In genomic region chr15:84570164-84570692, GRCh38 we compare ENCODE assay signal across 8 cellular contexts. TPM values are rescaled to one million over a fixed set of nuclear protein-coding genes. Genes with fewer than 3 reads are reported as not detected.
DNase-seq lines count a peak whose midpoint lies in the region; ATAC-seq and TF ChIP-seq lines count a peak whose summit lies in the region.

No MANE protein-coding gene starts in this region.

- peak overlapping the region; percentile 57 to 95 (median 90) for H3K4me3 Mint-ChIP-seq in CD4-positive, CD25-positive, alpha-beta regulatory T cell
- peak overlapping the region; percentile 82 to 90 (median 87) for H3K4me3 Mint-ChIP-seq in immature natural killer cell

- peak overlapping the region; percentile 33 for H3K27ac ChIP-seq in CD4-positive, CD25-positive, alpha-beta regulatory T cell (ENCODE audit: insufficient read depth, low read length, poor library complexity, severe bottlenecking)
- peak overlapping the region; percentile 94 to 98 for H3K27ac ChIP-seq in breast epithelium

- TF ChIP-seq CTCF in breast epithelium (IDR thresholded peaks at IDR 0.05): no peak

- H3K27me3 ChIP-seq in CD4-positive, CD25-positive, alpha-beta regulatory T cell (ENCODE audit: control insufficient read depth, insufficient read depth, low read length): no peaks in the 10 kb centered on the region
- no peaks in the 10 kb centered on the region for H3K27me3 ChIP-seq in breast epithelium

- no peaks in the 10 kb centered on the region for H3K9me3 Mint-ChIP-seq in CD4-positive, CD25-positive, alpha-beta regulatory T cell
- H3K9me3 Mint-ChIP-seq in immature natural killer cell: no peaks in the 10 kb centered on the region

- peaks cover 8% of the 10 kb centered on the region for H3K27me3 Mint-ChIP-seq in CD4-positive, CD25-positive, alpha-beta regulatory T cell
- H3K27me3 Mint-ChIP-seq in immature natural killer cell (ENCODE audit: low read depth in 3 of 3): peaks cover 4 to 7% (median 5%) of the 10 kb centered on the region in 3 donors

- H3K36me3 Mint-ChIP-seq in CD4-positive, CD25-positive, alpha-beta regulatory T cell: no peaks in the 10 kb centered on the region
- H3K36me3 Mint-ChIP-seq in immature natural killer cell: peaks cover 0 to 7% (median 5%) of the 10 kb centered on the region in 3 donors

- H3K27ac Mint-ChIP-seq in CD4-positive, CD25-positive, alpha-beta regulatory T cell: peak overlapping the region; percentile 78 to 85 (median 82)
- H3K27ac Mint-ChIP-seq in immature natural killer cell: peak overlapping the region in 5 of 6 donors; percentile 11 to 85 (median 68)

- H3K4me1 ChIP-seq in CD4-positive, CD25-positive, alpha-beta regulatory T cell (ENCODE audit: control insufficient read depth, insufficient read depth, low read length, poor library complexity, severe bottlenecking): peaks cover 6% of the 10 kb centered on the region
- no peaks in the 10 kb centered on the region for H3K4me1 ChIP-seq in breast epithelium

- DNase-seq in CD4-positive, CD25-positive, alpha-beta regulatory T cell: peak; percentile 16 to 70 (median 28)
- DNase-seq in UCSD-AML1 (lab: John Stamatoyannopoulos, UW; ENCODE audit: unreplicated experiment) (peak; percentile 62), breast epithelium (ENCODE audit: low spot score in 2 of 2) (peak in 1 of 2 donors; percentile 62), immature natural killer cell (peak in 2 of 3 donors; percentile 18 to 36), NCI-H774 (lab: John Stamatoyannopoulos, UW) (no peak), NCI-H187 (lab: John Stamatoyannopoulos, UW) (no peak)
- DNase-seq in stimulated activated CD4-positive, alpha-beta T cell treated with anti-CD3 and anti-CD28 coated beads, Interleukin-15, amount 100 ng/mL, for 1 hour (ENCODE audit: low read depth in 1 of 2, low spot score in 1 of 2): peak; percentile 20 to 21

- peaks cover 0 to 12% (median 8%) of the 10 kb centered on the region in 4 donors for H3K4me1 Mint-ChIP-seq in CD4-positive, CD25-positive, alpha-beta regulatory T cell
- peaks cover 14 to 17% of the 10 kb centered on the region in 2 donors for H3K4me1 Mint-ChIP-seq in immature natural killer cell

- TF ChIP-seq POLR2A in breast epithelium (IDR thresholded peaks at IDR 0.05): no peak

- intact Hi-C loops in breast epithelium (cut with DNase I; ENCODE audit: low total_unique reads): no loop called here

- H3K36me3 ChIP-seq in CD4-positive, CD25-positive, alpha-beta regulatory T cell (ENCODE audit: control insufficient read depth, insufficient read depth, low read length): no peaks in the 10 kb centered on the region
- H3K36me3 ChIP-seq in breast epithelium: no peaks in the 10 kb centered on the region

- H3K9me3 ChIP-seq in CD4-positive, CD25-positive, alpha-beta regulatory T cell (ENCODE audit: control insufficient read depth in 2 of 2, low read length in 2 of 2): no peaks in the 10 kb centered on the region
- no peaks in the 10 kb centered on the region for H3K9me3 ChIP-seq in breast epithelium

- ATAC-seq in CD4-positive, CD25-positive, alpha-beta regulatory T cell (ENCODE audit: low read depth in 2 of 2): peak; percentile 40 to 43
- ATAC-seq in HG02642 (IDR thresholded peaks at IDR 0.05; ENCODE audit: poor library complexity, unreplicated experiment): peak; percentile 39

- peak overlapping the region; percentile 37 for H3K4me3 ChIP-seq in CD4-positive, CD25-positive, alpha-beta regulatory T cell (ENCODE audit: low read depth, low read length)
- peak overlapping the region; percentile 77 to 89 (median 81) for H3K4me3 ChIP-seq in breast epithelium

RNA-seq across cellular contexts. Expression of gene ZSCAN2, which starts 30.6 kb away (rescaled TPM):
- 4.8 TPM for total RNA-seq in CD4-positive, CD25-positive, alpha-beta regulatory T cell
- 10 to 100 TPM in 2 of 4 donors, 1 to 10 TPM in 2; 6.9 to 12.4 (median 9.4) TPM for polyA plus RNA-seq in CD4-positive, CD25-positive, alpha-beta regulatory T cell
- 10 to 100 TPM in 2 of 3 donors, 1 to 10 TPM in 1; 7.8 to 14.8 (median 14.4) TPM for total RNA-seq in breast epithelium
- 10 to 100 TPM in 1 of 3 donors, 1 to 10 TPM in 2; 5.8 to 14.7 (median 6.8) TPM for polyA plus RNA-seq in immature natural killer cell

Comparison
In these comparisons a context has a peak if more than half of its experiments do, and no peak if none do; other contexts are left out.
1. DNase-seq: peak in CD4-positive, CD25-positive, alpha-beta regulatory T cell (3 of 3), UCSD-AML1 (single experiment), immature natural killer cell (2 of 3) and stimulated activated CD4-positive, alpha-beta T cell treated with anti-CD3 and anti-CD28 coated beads, Interleukin-15, amount 100 ng/mL, for 1 hour (2 of 2); none in NCI-H774 (single experiment) and NCI-H187 (0 of 2).